In the genomic region with DNA sequence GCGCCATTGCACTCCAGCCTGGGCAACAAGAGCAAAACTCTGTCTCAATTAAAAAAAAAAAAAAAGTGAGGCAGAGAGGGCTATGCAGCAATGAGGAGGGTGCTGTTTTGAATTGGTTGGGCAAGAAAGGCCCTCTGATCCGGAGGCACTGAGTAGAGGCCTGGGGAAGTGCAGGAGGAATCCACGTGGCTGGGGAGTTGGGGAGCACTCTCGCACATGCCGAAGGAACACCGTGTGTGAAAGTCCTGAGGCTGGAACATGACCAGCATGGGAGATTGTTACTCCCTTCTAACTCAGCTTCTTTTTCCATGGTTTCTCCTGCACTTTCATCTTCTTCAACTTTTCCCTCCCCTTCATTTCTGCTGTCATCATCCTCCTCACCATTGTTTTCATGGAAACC, we compare ENCODE assay signal across 30 cellular contexts.
"Had no signal": no experiment of that assay in that cellular context is flagged by ENCODE, and none has a peak within 500 bp of the region (broad histone marks: within the 10 kb centered on the region; RNA-seq: fewer than 3 reads in every experiment).

No MANE protein-coding gene starts in this region.

- H3K9me3 Mint-ChIP-seq: immature natural killer cell; mesothelial cell of epicardium; natural killer cell treated with Interleukin-12 subunit alpha and Interleukin-12 subunit beta and Interleukin-15 and Interleukin-18, amount 100 ng/mL, for 72 hours; neural crest cell; stimulated activated memory B cell treated with anti-CD40 and anti-IgM and Interleukin-4, amounts not matched to agents 10 μg/mL and 1 μg/mL and 100 μg/mL, for 72 hours; type B pancreatic cell had no signal

- H3K9me3 ChIP-seq: esophagus muscularis mucosa, gastroesophageal sphincter, heart right ventricle, lower lobe of right lung, mucosa of descending colon, testis, tibial artery had no signal

- H3K36me3 ChIP-seq: esophagus muscularis mucosa, gastroesophageal sphincter, heart right ventricle, lower lobe of right lung, tibial artery had no signal

- H3K4me1 ChIP-seq: esophagus muscularis mucosa, foreskin keratinocyte, gastroesophageal sphincter, heart right ventricle, lower lobe of right lung, parathyroid adenoma, testis had no signal

- H3K9ac ChIP-seq: parathyroid adenoma had no signal

- FAIRE-seq: endothelial cell of umbilical vein had no signal

- H3K4me3 ChIP-seq: coronary artery, esophagus muscularis mucosa, gastroesophageal sphincter, heart right ventricle, lower lobe of right lung, mucosa of descending colon, testis, tibial artery had no signal

- H3K27me3 ChIP-seq: foreskin keratinocyte, testis had no signal

- H3K36me3 Mint-ChIP-seq: immature natural killer cell; mesothelial cell of epicardium; natural killer cell treated with Interleukin-12 subunit alpha and Interleukin-12 subunit beta and Interleukin-15 and Interleukin-18, amount 100 ng/mL, for 72 hours; stimulated activated memory B cell treated with anti-CD40 and anti-IgM and Interleukin-4, amounts not matched to agents 10 μg/mL and 1 μg/mL and 100 μg/mL, for 72 hours; type B pancreatic cell had no signal

- H3K27ac ChIP-seq: coronary artery, esophagus muscularis mucosa, foreskin keratinocyte, gastroesophageal sphincter, heart right ventricle, lower lobe of right lung, parathyroid adenoma, testis, tibial artery had no signal

- H3K4me3 Mint-ChIP-seq: immature natural killer cell; mesothelial cell of epicardium; naive B cell; natural killer cell treated with Interleukin-12 subunit alpha and Interleukin-12 subunit beta and Interleukin-15 and Interleukin-18, amount 100 ng/mL, for 72 hours; neural crest cell; stimulated activated memory B cell treated with anti-CD40 and anti-IgM and Interleukin-4, amounts not matched to agents 10 μg/mL and 1 μg/mL and 100 μg/mL, for 72 hours; type B pancreatic cell had no signal

- H3K27ac Mint-ChIP-seq: mesothelial cell of epicardium; natural killer cell treated with Interleukin-12 subunit alpha and Interleukin-12 subunit beta and Interleukin-15 and Interleukin-18, amount 100 ng/mL, for 72 hours; progenitor cell of endocrine pancreas; stimulated activated memory B cell treated with anti-CD40 and anti-IgM and Interleukin-4, amounts not matched to agents 10 μg/mL and 1 μg/mL and 100 μg/mL, for 72 hours; type B pancreatic cell had no signal

- H3K4me1 Mint-ChIP-seq: immature natural killer cell; stimulated activated memory B cell treated with anti-CD40 and anti-IgM and Interleukin-4, amounts not matched to agents 10 μg/mL and 1 μg/mL and 100 μg/mL, for 72 hours had no signal

- DNase-seq: dermis blood vessel endothelial cell; effector memory CD4-positive, alpha-beta T cell; foreskin keratinocyte; heart right ventricle; hippocampal formation; immature natural killer cell; islet precursor cell; kidney glomerular epithelial cell; left colon; left ventricle myocardium superior; lower lobe of right lung; mucosa of descending colon; naive B cell; stimulated activated CD4-positive, alpha-beta T cell treated with anti-CD3 and anti-CD28 coated beads, Interleukin-2, amount 100 ng/mL, for 24 hours; stimulated activated CD4-positive, alpha-beta T cell treated with anti-CD3 and anti-CD28 coated beads, Interleukin-4, amount 100 ng/mL, for 24 hours; stimulated activated naive CD8-positive, alpha-beta T cell treated with anti-CD3 and anti-CD28 coated beads, Interleukin-15, Interleukin-2, amounts not matched to agents 100 U/mL and 50 U/mL, for 24 hours; substantia nigra; testis; tibial artery had no signal
